In the genomic region with DNA sequence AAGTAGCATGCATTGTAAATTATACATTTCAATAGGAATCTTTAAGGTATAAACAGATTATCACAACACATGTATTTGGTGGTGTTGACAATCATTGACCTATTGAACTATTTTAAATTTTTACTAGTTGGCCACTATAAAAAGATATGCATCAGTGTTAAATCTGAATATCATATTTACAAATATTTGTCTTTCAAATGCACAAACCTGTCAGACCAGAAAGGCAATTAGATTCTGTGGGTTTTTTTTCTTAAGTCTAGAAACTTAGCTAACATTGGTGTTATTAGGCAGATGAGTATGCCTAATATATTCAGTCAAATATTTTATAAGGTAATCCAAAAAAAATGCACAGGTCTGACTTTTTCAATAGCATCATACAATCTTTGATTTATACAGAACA, we compare ENCODE assay signal across 23 cellular contexts.
"Had no signal": no experiment of that assay in that cellular context is flagged by ENCODE, and none has a peak within 500 bp of the region (broad histone marks: within the 10 kb centered on the region; RNA-seq: fewer than 3 reads in every experiment).

No MANE protein-coding gene starts in this region.

- H3K27me3 ChIP-seq: neural progenitor cell, ovary, right lobe of liver, sigmoid colon, stomach, thyroid gland, tibial nerve, upper lobe of left lung, vagina had no signal

- H3K36me3 ChIP-seq: neural progenitor cell, ovary, right lobe of liver, sigmoid colon, stomach, thoracic aorta, thyroid gland, tibial nerve, upper lobe of left lung, vagina had no signal

- ATAC-seq: psoas muscle; right cardiac atrium; right lobe of liver; stimulated activated effector memory CD8-positive, alpha-beta T cell treated with anti-CD3 and anti-CD28 coated beads, Interleukin-12 subunit alpha, Interleukin-12 subunit beta, amount 100 ng/mL, for 72 hours; stimulated activated naive B cell treated with anti-CD40 and anti-IgM and Interleukin-4, amounts not matched to agents 10 μg/mL and 1 μg/mL and 100 μg/mL, for 72 hours had no signal

- H3K4me3 ChIP-seq: neural progenitor cell, ovary, psoas muscle, right lobe of liver, sigmoid colon, stomach, thoracic aorta, thyroid gland, tibial nerve, upper lobe of left lung, vagina had no signal

- H3K27ac ChIP-seq: neural progenitor cell, ovary, parathyroid adenoma, psoas muscle, right lobe of liver, sigmoid colon, stomach, thoracic aorta, thyroid gland, tibial nerve, upper lobe of left lung, vagina had no signal

- DNase-seq: occipital lobe; ovary; posterior cingulate gyrus; psoas muscle; right cardiac atrium; right lobe of liver; sigmoid colon; small intestine; stimulated activated CD4-positive, alpha-beta T cell treated with anti-CD3 and anti-CD28 coated beads, Interleukin-15, amount 100 ng/mL, for 24 hours; stimulated activated CD4-positive, alpha-beta T cell treated with anti-CD3 and anti-CD28 coated beads, Interleukin-2, amount 100 ng/mL, for 24 hours; stimulated activated CD4-positive, alpha-beta T cell treated with anti-CD3 and anti-CD28 coated beads, Interleukin-2, amount 100 ng/mL, for 48 hours; stimulated activated CD4-positive, alpha-beta T cell treated with anti-CD3 and anti-CD28 coated beads, Interleukin-4, amount 100 ng/mL, for 24 hours; stimulated activated naive B cell treated with anti-CD40 and anti-IgM and Interleukin-4, amounts not matched to agents 10 μg/mL and 1 μg/mL and 100 μg/mL, for 72 hours; stimulated activated naive CD4-positive, alpha-beta T cell treated with Interleukin-2 at 50 U/mL for 16 hours; stomach; thyroid gland; upper lobe of left lung had no signal

- H3K9me3 ChIP-seq: ovary, right lobe of liver, sigmoid colon, stomach, thoracic aorta, thyroid gland, tibial nerve, vagina had no signal

- H3K4me1 ChIP-seq: neural progenitor cell, parathyroid adenoma, psoas muscle, right lobe of liver, sigmoid colon, stomach, thyroid gland, tibial nerve, upper lobe of left lung, vagina had no signal

- H2AFZ ChIP-seq: neural progenitor cell, parathyroid adenoma had no signal

- H3K9ac ChIP-seq: neural progenitor cell, parathyroid adenoma had no signal

- H3K79me2 ChIP-seq: parathyroid adenoma had no signal

- H3K4me2 ChIP-seq: neural progenitor cell had no signal
